8 cellular contexts compared by ENCODE assay signal in the genomic region with DNA sequence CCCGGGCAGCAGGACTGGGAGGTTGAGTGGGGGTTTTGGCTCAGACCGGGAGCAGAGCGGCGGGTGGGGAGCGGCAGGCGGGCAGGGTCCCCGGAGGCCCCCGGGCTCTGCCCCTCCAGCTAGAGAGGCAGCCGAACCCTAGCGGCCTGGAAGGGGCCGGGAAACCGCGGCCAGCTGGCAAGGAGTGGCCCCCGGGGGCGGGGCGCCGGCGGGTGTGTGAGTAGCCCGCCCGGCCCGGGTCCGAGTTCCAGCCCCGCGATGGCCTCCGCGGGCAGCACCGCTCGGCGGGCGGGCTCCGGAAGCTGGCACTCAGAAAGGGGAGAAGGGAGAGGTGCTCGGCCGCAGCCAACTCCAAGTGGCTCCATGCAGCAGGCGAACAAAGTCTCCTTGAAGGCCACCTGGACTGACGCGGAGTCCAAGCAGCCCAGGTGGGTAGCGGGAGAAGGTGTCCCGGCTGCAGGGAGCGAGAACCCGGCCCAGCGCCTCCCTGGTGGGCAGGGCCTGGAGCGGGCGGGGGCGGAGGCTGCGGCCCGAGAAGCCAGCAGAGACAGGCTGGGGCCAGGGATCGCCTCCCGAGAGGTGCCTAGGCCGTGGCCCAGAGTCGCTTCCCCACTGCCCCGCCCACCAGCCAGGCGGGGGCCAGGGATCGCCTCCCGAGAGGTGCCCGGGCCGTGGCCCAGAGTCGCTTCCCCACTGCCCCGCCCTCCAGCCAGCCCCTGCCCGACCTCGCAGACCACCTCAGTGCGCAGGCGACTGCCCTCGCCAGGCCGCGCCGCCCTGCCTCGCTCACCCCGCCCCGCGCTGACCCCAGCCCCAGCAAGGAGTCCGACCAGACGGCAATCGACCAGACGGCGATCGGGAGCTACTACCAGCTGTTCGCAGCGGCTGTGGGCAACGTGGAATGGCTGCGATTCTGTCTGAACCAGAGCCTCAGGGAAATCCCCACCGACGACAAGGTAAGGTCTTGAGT. TPM values are rescaled to one million over a fixed set of nuclear protein-coding genes. Genes with fewer than 3 reads are reported as not detected.
A peak's percentile ranks its signal among the peaks of the same experiment; 100 is the strongest.
DNase-seq lines count a peak whose midpoint lies in the region; ATAC-seq, FAIRE-seq and TF ChIP-seq lines count a peak whose summit lies in the region.

A gene with protein sequence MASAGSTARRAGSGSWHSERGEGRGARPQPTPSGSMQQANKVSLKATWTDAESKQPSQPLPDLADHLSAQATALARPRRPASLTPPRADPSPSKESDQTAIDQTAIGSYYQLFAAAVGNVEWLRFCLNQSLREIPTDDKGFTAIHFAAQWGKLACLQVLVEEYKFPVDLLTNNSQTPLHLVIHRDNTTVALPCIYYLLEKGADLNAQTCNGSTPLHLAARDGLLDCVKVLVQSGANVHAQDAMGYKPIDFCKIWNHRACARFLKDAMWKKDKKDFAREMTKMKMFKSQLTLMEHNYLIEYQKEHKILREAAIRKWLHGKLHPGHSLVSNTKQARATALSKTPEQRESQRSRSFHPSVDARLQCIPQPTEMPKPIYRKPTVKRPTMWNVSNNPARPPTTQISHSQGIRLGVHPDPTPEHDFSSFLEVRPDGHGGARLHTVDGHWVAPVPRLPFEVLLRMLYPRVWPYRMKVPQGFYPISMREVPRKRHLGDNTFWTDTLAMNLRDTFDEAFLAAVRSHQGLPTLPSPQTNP (plus strand): TSS at position 243 of the 970 bp plus-strand sequence. CDS start 16 bp downstream, at position 259.

- 1 to 4% (median 3%) methylated on average over 77 to 82 of the region's 82 CpGs for WGBS in ovary, 3 donors

- H3K36me3 Mint-ChIP-seq in activated T-helper 1 cell treated with anti-CD3 and anti-CD28 coated beads, Interleukin-12 subunit alpha, Interleukin-12 subunit beta, Interleukin-2, Interleukin-4 antibody, amounts not matched to agents 30 ng/mL and 10 ng/mL and 1 ng/mL, durations not matched to agents 14 hours and 24 hours and 36 hours (ENCODE audit: low read depth): no peaks in the 10 kb centered on the region

- H3K27me3 ChIP-seq in cardiac muscle cell: peaks cover 10% of the 10 kb centered on the region
- no peaks in the 10 kb centered on the region for H3K27me3 ChIP-seq in ovary

- intact Hi-C loops in activated T-helper 1 cell treated with anti-CD3 and anti-CD28 coated beads, Interleukin-12 subunit alpha, Interleukin-12 subunit beta, Interleukin-2, Interleukin-4 antibody, amounts not matched to agents 30 ng/mL and 10 ng/mL and 1 ng/mL, durations not matched to agents 14 hours and 24 hours and 36 hours (cut with micrococcal nuclease): loop anchor here (5.0 kb wide), 3 partner anchors 154 to 676 kb away; partner anchors contain the start of genes FAM136A, MCEE, MPHOSPH10 and PAIP2B
- intact Hi-C loops in ovary (cut with DNase I): no loop called here

- no peak for TF ChIP-seq EP300 in ovary (IDR thresholded peaks at IDR 0.05)

- no peak within 1 kb of the TSS for H3K27ac Mint-ChIP-seq in activated T-helper 1 cell treated with anti-CD3 and anti-CD28 coated beads, Interleukin-12 subunit alpha, Interleukin-12 subunit beta, Interleukin-2, Interleukin-4 antibody, amounts not matched to agents 30 ng/mL and 10 ng/mL and 1 ng/mL, durations not matched to agents 14 hours and 24 hours and 36 hours

- no peak for ATAC-seq in HG02938 (IDR thresholded peaks at IDR 0.05; ENCODE audit: unreplicated experiment)
- no peak for ATAC-seq in GM19452 (IDR thresholded peaks at IDR 0.05; ENCODE audit: unreplicated experiment)

- H3K4me1 ChIP-seq in cardiac muscle cell (ENCODE audit: low read depth) (peaks cover 9% of the 10 kb centered on the region), ovary (ENCODE audit: insufficient read depth) (peaks cover 1% of the 10 kb centered on the region)

- peak within 1 kb of the TSS; percentile 78 for H3K4me3 Mint-ChIP-seq in activated T-helper 1 cell treated with anti-CD3 and anti-CD28 coated beads, Interleukin-12 subunit alpha, Interleukin-12 subunit beta, Interleukin-2, Interleukin-4 antibody, amounts not matched to agents 30 ng/mL and 10 ng/mL and 1 ng/mL, durations not matched to agents 14 hours and 24 hours and 36 hours

- no peak for TF ChIP-seq POLR2A in ovary (IDR thresholded peaks at IDR 0.05)

- H3K4me1 Mint-ChIP-seq in activated T-helper 1 cell treated with anti-CD3 and anti-CD28 coated beads, Interleukin-12 subunit alpha, Interleukin-12 subunit beta, Interleukin-2, Interleukin-4 antibody, amounts not matched to agents 30 ng/mL and 10 ng/mL and 1 ng/mL, durations not matched to agents 14 hours and 24 hours and 36 hours (ENCODE audit: low read depth): peaks cover 18% of the 10 kb centered on the region

- H3K36me3 ChIP-seq in cardiac muscle cell (no peaks in the 10 kb centered on the region), ovary (no peaks in the 10 kb centered on the region)

- H3K4me3 ChIP-seq in cardiac muscle cell: peak within 1 kb of the TSS; percentile 30
- peak within 1 kb of the TSS; percentile 50 for H3K4me3 ChIP-seq in ovary

- DNase-seq in COLO668 (lab: John Stamatoyannopoulos, UW; ENCODE audit: unreplicated experiment) (peak; percentile 55), HTR-8/SVneo (ENCODE audit: insufficient read length, low spot score) (no peak), cardiac muscle cell (ENCODE audit: low read depth in 1 of 2, low spot score in 1 of 2) (peak; percentile 55 to 61), ovary (peak; percentile 69 to 86 (median 76)), activated gamma-delta T cell treated with Interleukin-2 at 50 U/mL for 16 hours (no peak)
- DNase-seq in activated T-helper 1 cell treated with anti-CD3 and anti-CD28 coated beads, Interleukin-12 subunit alpha, Interleukin-12 subunit beta, Interleukin-2, Interleukin-4 antibody, amounts not matched to agents 30 ng/mL and 10 ng/mL and 1 ng/mL, durations not matched to agents 14 hours and 24 hours and 36 hours (ENCODE audit: low spot score): no peak

- H3K9me3 Mint-ChIP-seq in activated T-helper 1 cell treated with anti-CD3 and anti-CD28 coated beads, Interleukin-12 subunit alpha, Interleukin-12 subunit beta, Interleukin-2, Interleukin-4 antibody, amounts not matched to agents 30 ng/mL and 10 ng/mL and 1 ng/mL, durations not matched to agents 14 hours and 24 hours and 36 hours: no peaks in the 10 kb centered on the region

- TF ChIP-seq CTCF in cardiac muscle cell (IDR thresholded peaks at IDR 0.05; ENCODE audit: low read depth, low read length) (no peak), ovary (IDR thresholded peaks at IDR 0.05) (peak in 1 of 3 donors; percentile 8)

- no peaks in the 10 kb centered on the region for H3K27me3 Mint-ChIP-seq in activated T-helper 1 cell treated with anti-CD3 and anti-CD28 coated beads, Interleukin-12 subunit alpha, Interleukin-12 subunit beta, Interleukin-2, Interleukin-4 antibody, amounts not matched to agents 30 ng/mL and 10 ng/mL and 1 ng/mL, durations not matched to agents 14 hours and 24 hours and 36 hours (ENCODE audit: insufficient read depth)

- peak; percentile 49 for FAIRE-seq in HTR-8/SVneo (lab: Jason Lieb, UNC)

- H3K9me3 ChIP-seq in cardiac muscle cell (ENCODE audit: low read depth): no peaks in the 10 kb centered on the region
- no peaks in the 10 kb centered on the region for H3K9me3 ChIP-seq in ovary

- H3K27ac ChIP-seq in cardiac muscle cell: no peak within 1 kb of the TSS
- peak within 1 kb of the TSS; percentile 75 to 97 for H3K27ac ChIP-seq in ovary

RNA-seq across cellular contexts. Expression of the gene that starts here (rescaled TPM):
- total RNA-seq in activated T-helper 1 cell treated with anti-CD3 and anti-CD28 coated beads, Interleukin-12 subunit alpha, Interleukin-12 subunit beta, Interleukin-2, Interleukin-4 antibody, amounts not matched to agents 30 ng/mL and 10 ng/mL and 1 ng/mL, durations not matched to agents 14 hours and 24 hours and 36 hours: not detected in 2 replicates
- 0.92 and 1.3 TPM in 2 replicates for total RNA-seq in cardiac muscle cell
- polyA plus RNA-seq in cardiac muscle cell: 0.99 and 1.4 TPM in 2 replicates
- 1 to 10 TPM; 2.0 to 8.3 (median 4.5) TPM for total RNA-seq in ovary
- polyA plus RNA-seq in ovary: 1 to 10 TPM; 2.2 to 3.3 TPM

Comparison
In these comparisons a context has a peak if more than half of its experiments do, and no peak if none do; other contexts are left out.
1. DNase-seq: peak in COLO668 (single experiment), cardiac muscle cell (2 of 2) and ovary (5 of 5); none in HTR-8/SVneo (single experiment), activated T-helper 1 cell treated with anti-CD3 and anti-CD28 coated beads, Interleukin-12 subunit alpha, Interleukin-12 subunit beta, Interleukin-2, Interleukin-4 antibody, amounts not matched to agents 30 ng/mL and 10 ng/mL and 1 ng/mL, durations not matched to agents 14 hours and 24 hours and 36 hours (single experiment) and activated gamma-delta T cell treated with Interleukin-2 at 50 U/mL for 16 hours (single experiment).